8 cellular contexts compared by ENCODE assay signal in genomic region chr13:114067886-114068722, GRCh38.
A peak's percentile ranks its signal among the peaks of the same experiment; 100 is the strongest.
DNase-seq lines count a peak whose midpoint lies in the region; ATAC-seq and TF ChIP-seq lines count a peak whose summit lies in the region.

No MANE protein-coding gene starts in this region.

- H3F3A ChIP-seq in PC-3 (ENCODE audit: low read length, unreplicated experiment) = no peaks in the 10 kb centered on the region

- H3K36me3 ChIP-seq in PC-3 (ENCODE audit: low read depth, low read length) (no peaks in the 10 kb centered on the region), rectal smooth muscle tissue (ENCODE audit: control insufficient read depth, insufficient read depth, low read length) (no peaks in the 10 kb centered on the region)

- H3K9me3 ChIP-seq in PC-3 (ENCODE audit: low read length) = no peaks in the 10 kb centered on the region

- no peaks in the 10 kb centered on the region for H3K9me2 ChIP-seq in PC-3 (replicated peaks; ENCODE audit: low read length)

- H3K36me3 Mint-ChIP-seq in activated CD4-positive, alpha-beta T cell treated with anti-CD3 and anti-CD28 coated beads for 36 hours (ENCODE audit: low read depth) = peaks cover 24% of the 10 kb centered on the region
- H3K36me3 Mint-ChIP-seq in progenitor cell of endocrine pancreas (ENCODE audit: insufficient read depth) = peaks cover 1% of the 10 kb centered on the region

- in situ Hi-C loops in GM13976 (cut with MboI; ENCODE audit: low sequenced_read_pairs, unreplicated experiment) = no loop called here

- peaks cover 3% of the 10 kb centered on the region for H3K9me3 Mint-ChIP-seq in activated CD4-positive, alpha-beta T cell treated with anti-CD3 and anti-CD28 coated beads for 36 hours (ENCODE audit: low read depth)
- H3K9me3 Mint-ChIP-seq in progenitor cell of endocrine pancreas (ENCODE audit: low read depth) = peaks cover 4% of the 10 kb centered on the region

- peak; percentile 62 for DNase-seq in activated CD4-positive, alpha-beta T cell treated with anti-CD3 and anti-CD28 coated beads for 36 hours
- DNase-seq in activated CD4-positive, alpha-beta T cell treated with anti-CD3 and anti-CD28 coated beads for 1 hour = no peak
- DNase-seq in PC-3 (no peak), DMS 273 treated with DMSO at 0.1 percent for 48 hours (lab: John Stamatoyannopoulos, UW) (no peak), GM13976 (ENCODE audit: low spot score) (no peak), progenitor cell of endocrine pancreas (ENCODE audit: low spot score, unreplicated experiment) (no peak)

- CTCF ChIA-PET in activated CD4-positive, alpha-beta T cell treated with anti-CD3 and anti-CD28 coated beads for 36 hours (lab: Charles Lee) = interaction anchor here (0.7 to 1.4 kb wide), 6 partner anchors 11 to 161 kb away, joined by 3 to 6 read pairs (median 4); no protein-coding TSS in a partner anchor
- CTCF ChIA-PET in PC-3 (lab: Charles Lee) = no interaction called here

- H3K27me3 Mint-ChIP-seq in activated CD4-positive, alpha-beta T cell treated with anti-CD3 and anti-CD28 coated beads for 36 hours = no peaks in the 10 kb centered on the region
- peaks cover 4% of the 10 kb centered on the region for H3K27me3 Mint-ChIP-seq in progenitor cell of endocrine pancreas

- H3K27ac ChIP-seq in PC-3 (ENCODE audit: low read length) = peak overlapping the region; percentile 100
- H3K27ac ChIP-seq in cingulate gyrus (ENCODE audit: low read depth, low read length) = peak overlapping the region; percentile 60
- H3K27ac ChIP-seq in rectal smooth muscle tissue (ENCODE audit: low read depth, low read length) = peak overlapping the region; percentile 99

- H3K27ac Mint-ChIP-seq in activated CD4-positive, alpha-beta T cell treated with anti-CD3 and anti-CD28 coated beads for 36 hours = peak overlapping the region; percentile 94
- no peak overlapping the region for H3K27ac Mint-ChIP-seq in progenitor cell of endocrine pancreas

- H3K4me1 ChIP-seq in PC-3 (ENCODE audit: insufficient read depth, low read length) (peaks cover 43% of the 10 kb centered on the region), rectal smooth muscle tissue (ENCODE audit: control insufficient read depth, insufficient read depth, low read length) (peaks cover 30% of the 10 kb centered on the region)

- TF ChIP-seq CTCF in PC-3 (conservative IDR thresholded peaks at IDR 0.05; ENCODE audit: low read depth, low read length) = no peak
- TF ChIP-seq CTCF in GM13976 (IDR thresholded peaks at IDR 0.05; ENCODE audit: borderline replicate concordance, control extremely low read depth, extremely low read depth, insufficient read depth, missing control alignments) = no peak
- TF ChIP-seq CTCF in progenitor cell of endocrine pancreas (IDR thresholded peaks at IDR 0.05; ENCODE audit: unreplicated experiment) = no peak

- no peaks in the 10 kb centered on the region for H3K27me3 ChIP-seq in PC-3 (ENCODE audit: low read length)
- H3K27me3 ChIP-seq in rectal smooth muscle tissue (ENCODE audit: control insufficient read depth, insufficient read depth, low read length) = no peaks in the 10 kb centered on the region

- peak; percentile 3 for ATAC-seq in activated CD4-positive, alpha-beta T cell treated with anti-CD3 and anti-CD28 coated beads for 36 hours
- no peak for ATAC-seq in PC-3

- no peak overlapping the region for H3K4me2 ChIP-seq in PC-3 (ENCODE audit: low read length)

- intact Hi-C loops in activated CD4-positive, alpha-beta T cell treated with anti-CD3 and anti-CD28 coated beads for 36 hours (cut with DNase I, micrococcal nuclease) = loop anchor here (1.0 to 10.0 kb wide), 6 partner anchors 44 to 863 kb away; partner anchors contain the start of genes CUL4A (in 1 of the 2), DCUN1D2 (in 1 of the 2) and PCID2 (in 1 of the 2)
- intact Hi-C loops in PC-3 (cut with micrococcal nuclease) = loop anchor here (5.0 to 10.0 kb wide), 2 partner anchors 93 to 159 kb away; partner anchors contain the start of gene C13orf46

- peaks cover 56% of the 10 kb centered on the region for H3K4me1 Mint-ChIP-seq in activated CD4-positive, alpha-beta T cell treated with anti-CD3 and anti-CD28 coated beads for 36 hours
- H3K4me1 Mint-ChIP-seq in progenitor cell of endocrine pancreas (ENCODE audit: low read depth) = peaks cover 17% of the 10 kb centered on the region

- no peaks in the 10 kb centered on the region for H4K20me1 ChIP-seq in PC-3 (ENCODE audit: low read length)

- H3K9ac ChIP-seq in PC-3 (ENCODE audit: low read length) (no peak overlapping the region), rectal smooth muscle tissue (ENCODE audit: low read length) (no peak overlapping the region)

- H3K4me3 ChIP-seq in PC-3 (ENCODE audit: low read length) (no peak overlapping the region), rectal smooth muscle tissue (ENCODE audit: low read length) (no peak overlapping the region)

- H3K79me2 ChIP-seq in PC-3 (ENCODE audit: low read length) = peaks cover 16% of the 10 kb centered on the region

- peak overlapping the region; percentile 68 for H3K4me3 Mint-ChIP-seq in activated CD4-positive, alpha-beta T cell treated with anti-CD3 and anti-CD28 coated beads for 36 hours
- no peak overlapping the region for H3K4me3 Mint-ChIP-seq in progenitor cell of endocrine pancreas (ENCODE audit: low read depth)

- POLR2A ChIA-PET in activated CD4-positive, alpha-beta T cell treated with anti-CD3 and anti-CD28 coated beads for 36 hours (lab: Charles Lee) = interaction anchor here (1.1 to 1.7 kb wide), 4 partner anchors 19 to 245 kb away, joined by 3 to 9 read pairs (median 4); no protein-coding TSS in a partner anchor
- POLR2A ChIA-PET in PC-3 (lab: Charles Lee; ENCODE audit: unreplicated experiment) = no interaction called here

- no TSS peak for BruUV-seq in PC-3 (replicated peaks; lab: Mats Ljungman, UMichigan)

- no peak overlapping the region for H2AFZ ChIP-seq in PC-3 (ENCODE audit: low read length)
